1 cellular context compared by ENCODE assay signal in the genomic region with DNA sequence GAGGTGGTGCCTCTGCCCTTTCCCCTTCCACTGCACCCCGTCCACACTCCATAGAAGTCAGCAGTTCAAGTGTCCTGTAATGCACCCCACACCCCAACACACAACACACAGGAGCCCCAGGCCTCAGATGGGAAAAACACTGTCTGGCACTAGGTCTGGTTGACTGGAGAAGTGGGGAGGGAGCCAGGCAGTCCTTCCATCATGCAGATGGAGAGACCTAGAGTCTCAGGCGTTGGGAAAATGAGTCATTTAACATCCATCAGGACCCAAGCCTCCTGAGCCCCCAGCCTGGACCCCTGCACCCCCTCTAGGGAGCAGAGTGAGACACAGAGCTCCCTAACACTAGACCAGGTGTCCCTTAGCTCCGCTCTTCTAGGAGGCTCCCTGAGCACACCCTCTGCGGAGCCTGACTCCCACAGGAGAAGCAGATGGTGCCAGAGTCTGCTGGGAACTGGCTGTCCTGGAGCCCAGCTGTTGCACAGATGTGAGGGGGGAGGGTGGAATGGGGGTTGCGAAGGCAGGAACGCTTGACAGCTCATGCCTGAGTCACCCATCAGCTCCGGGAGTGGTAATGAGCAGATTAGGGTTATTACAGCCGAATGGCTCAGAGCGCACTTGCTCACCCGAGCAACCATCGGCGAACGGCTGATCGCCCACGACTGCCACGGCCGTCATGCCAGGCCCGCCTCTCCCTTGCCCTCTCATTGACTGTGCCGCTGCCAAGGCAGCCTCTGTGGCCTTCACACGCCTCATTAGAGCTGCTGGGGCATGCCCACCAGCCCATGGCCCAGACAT.
TF ChIP-seq lines count a peak whose summit lies in the region.

No MANE protein-coding gene starts in this region.

TF ChIP-seq in K562, 482 proteins besides CTCF, POLR2A, EP300 and RAD21 (continued from another document and continues in another):
- TF ChIP-seq, protein P1, sequence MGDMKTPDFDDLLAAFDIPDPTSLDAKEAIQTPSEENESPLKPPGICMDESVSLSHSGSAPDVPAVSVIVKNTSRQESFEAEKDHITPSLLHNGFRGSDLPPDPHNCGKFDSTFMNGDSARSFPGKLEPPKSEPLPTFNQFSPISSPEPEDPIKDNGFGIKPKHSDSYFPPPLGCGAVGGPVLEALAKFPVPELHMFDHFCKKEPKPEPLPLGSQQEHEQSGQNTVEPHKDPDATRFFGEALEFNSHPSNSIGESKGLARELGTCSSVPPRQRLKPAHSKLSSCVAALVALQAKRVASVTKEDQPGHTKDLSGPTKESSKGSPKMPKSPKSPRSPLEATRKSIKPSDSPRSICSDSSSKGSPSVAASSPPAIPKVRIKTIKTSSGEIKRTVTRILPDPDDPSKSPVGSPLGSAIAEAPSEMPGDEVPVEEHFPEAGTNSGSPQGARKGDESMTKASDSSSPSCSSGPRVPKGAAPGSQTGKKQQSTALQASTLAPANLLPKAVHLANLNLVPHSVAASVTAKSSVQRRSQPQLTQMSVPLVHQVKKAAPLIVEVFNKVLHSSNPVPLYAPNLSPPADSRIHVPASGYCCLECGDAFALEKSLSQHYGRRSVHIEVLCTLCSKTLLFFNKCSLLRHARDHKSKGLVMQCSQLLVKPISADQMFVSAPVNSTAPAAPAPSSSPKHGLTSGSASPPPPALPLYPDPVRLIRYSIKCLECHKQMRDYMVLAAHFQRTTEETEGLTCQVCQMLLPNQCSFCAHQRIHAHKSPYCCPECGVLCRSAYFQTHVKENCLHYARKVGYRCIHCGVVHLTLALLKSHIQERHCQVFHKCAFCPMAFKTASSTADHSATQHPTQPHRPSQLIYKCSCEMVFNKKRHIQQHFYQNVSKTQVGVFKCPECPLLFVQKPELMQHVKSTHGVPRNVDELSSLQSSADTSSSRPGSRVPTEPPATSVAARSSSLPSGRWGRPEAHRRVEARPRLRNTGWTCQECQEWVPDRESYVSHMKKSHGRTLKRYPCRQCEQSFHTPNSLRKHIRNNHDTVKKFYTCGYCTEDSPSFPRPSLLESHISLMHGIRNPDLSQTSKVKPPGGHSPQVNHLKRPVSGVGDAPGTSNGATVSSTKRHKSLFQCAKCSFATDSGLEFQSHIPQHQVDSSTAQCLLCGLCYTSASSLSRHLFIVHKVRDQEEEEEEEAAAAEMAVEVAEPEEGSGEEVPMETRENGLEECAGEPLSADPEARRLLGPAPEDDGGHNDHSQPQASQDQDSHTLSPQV (IDR thresholded peaks at IDR 0.05), result no peak
- TF ChIP-seq ZNF253 (CRISPR knock-in tag; conservative IDR thresholded peaks at IDR 0.05), result no peak
- TF ChIP-seq, protein P2, sequence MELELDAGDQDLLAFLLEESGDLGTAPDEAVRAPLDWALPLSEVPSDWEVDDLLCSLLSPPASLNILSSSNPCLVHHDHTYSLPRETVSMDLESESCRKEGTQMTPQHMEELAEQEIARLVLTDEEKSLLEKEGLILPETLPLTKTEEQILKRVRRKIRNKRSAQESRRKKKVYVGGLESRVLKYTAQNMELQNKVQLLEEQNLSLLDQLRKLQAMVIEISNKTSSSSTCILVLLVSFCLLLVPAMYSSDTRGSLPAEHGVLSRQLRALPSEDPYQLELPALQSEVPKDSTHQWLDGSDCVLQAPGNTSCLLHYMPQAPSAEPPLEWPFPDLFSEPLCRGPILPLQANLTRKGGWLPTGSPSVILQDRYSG (tag; conservative IDR thresholded peaks at IDR 0.05; ENCODE audit: low read depth), result no peak
- no peak for TF ChIP-seq FOXJ3 (CRISPR knock-in tag; IDR thresholded peaks at IDR 0.05)
- TF ChIP-seq NBN (IDR thresholded peaks at IDR 0.05; ENCODE audit: low read depth), result no peak
- TF ChIP-seq, protein P3, sequence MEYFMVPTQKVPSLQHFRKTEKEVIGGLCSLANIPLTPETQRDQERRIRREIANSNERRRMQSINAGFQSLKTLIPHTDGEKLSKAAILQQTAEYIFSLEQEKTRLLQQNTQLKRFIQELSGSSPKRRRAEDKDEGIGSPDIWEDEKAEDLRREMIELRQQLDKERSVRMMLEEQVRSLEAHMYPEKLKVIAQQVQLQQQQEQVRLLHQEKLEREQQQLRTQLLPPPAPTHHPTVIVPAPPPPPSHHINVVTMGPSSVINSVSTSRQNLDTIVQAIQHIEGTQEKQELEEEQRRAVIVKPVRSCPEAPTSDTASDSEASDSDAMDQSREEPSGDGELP (CRISPR knock-in tag; IDR thresholded peaks at IDR 0.05; ENCODE audit: borderline replicate concordance), result peak; percentile 99
- TF ChIP-seq, protein P4, sequence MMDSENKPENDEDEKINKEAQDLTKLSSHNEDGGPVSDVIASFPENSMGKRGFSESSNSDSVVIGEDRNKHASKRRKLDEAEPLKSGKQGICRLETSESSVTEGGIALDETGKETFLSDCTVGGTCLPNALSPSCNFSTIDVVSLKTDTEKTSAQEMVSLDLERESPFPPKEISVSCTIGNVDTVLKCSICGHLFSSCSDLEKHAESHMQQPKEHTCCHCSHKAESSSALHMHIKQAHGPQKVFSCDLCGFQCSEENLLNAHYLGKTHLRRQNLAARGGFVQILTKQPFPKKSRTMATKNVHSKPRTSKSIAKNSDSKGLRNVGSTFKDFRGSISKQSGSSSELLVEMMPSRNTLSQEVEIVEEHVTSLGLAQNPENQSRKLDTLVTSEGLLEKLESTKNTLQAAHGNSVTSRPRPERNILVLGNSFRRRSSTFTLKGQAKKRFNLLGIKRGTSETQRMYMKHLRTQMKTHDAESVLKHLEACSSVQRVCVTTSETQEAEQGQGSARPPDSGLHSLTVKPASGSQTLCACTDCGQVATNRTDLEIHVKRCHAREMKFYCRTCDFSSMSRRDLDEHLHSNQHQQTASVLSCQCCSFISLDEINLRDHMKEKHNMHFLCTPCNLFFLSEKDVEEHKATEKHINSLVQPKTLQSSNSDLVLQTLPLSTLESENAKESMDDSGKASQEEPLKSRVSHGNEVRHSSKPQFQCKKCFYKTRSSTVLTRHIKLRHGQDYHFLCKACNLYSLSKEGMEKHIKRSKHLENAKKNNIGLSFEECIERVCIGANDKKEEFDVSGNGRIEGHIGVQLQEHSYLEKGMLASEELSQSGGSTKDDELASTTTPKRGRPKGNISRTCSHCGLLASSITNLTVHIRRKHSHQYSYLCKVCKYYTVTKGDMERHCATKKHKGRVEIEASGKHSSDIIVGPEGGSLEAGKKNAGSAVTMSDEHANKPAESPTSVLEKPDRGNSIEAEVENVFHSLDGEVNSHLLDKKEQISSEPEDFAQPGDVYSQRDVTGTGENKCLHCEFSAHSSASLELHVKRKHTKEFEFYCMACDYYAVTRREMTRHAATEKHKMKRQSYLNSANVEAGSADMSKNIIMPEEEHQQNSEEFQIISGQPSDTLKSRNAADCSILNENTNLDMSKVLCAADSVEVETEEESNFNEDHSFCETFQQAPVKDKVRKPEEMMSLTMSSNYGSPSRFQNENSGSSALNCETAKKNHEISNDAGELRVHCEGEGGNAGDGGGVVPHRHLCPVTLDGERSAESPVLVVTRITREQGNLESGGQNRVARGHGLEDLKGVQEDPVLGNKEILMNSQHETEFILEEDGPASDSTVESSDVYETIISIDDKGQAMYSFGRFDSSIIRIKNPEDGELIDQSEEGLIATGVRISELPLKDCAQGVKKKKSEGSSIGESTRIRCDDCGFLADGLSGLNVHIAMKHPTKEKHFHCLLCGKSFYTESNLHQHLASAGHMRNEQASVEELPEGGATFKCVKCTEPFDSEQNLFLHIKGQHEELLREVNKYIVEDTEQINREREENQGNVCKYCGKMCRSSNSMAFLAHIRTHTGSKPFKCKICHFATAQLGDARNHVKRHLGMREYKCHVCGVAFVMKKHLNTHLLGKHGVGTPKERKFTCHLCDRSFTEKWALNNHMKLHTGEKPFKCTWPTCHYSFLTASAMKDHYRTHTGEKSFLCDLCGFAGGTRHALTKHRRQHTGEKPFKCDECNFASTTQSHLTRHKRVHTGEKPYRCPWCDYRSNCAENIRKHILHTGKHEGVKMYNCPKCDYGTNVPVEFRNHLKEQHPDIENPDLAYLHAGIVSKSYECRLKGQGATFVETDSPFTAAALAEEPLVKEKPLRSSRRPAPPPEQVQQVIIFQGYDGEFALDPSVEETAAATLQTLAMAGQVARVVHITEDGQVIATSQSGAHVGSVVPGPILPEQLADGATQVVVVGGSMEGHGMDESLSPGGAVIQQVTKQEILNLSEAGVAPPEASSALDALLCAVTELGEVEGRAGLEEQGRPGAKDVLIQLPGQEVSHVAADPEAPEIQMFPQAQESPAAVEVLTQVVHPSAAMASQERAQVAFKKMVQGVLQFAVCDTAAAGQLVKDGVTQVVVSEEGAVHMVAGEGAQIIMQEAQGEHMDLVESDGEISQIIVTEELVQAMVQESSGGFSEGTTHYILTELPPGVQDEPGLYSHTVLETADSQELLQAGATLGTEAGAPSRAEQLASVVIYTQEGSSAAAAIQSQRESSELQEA (IDR thresholded peaks at IDR 0.05; ENCODE audit: low read depth), result no peak
- no peak for TF ChIP-seq KAT8 (IDR thresholded peaks at IDR 0.05; ENCODE audit: low read depth)
- TF ChIP-seq FUS (optimal IDR thresholded peaks at IDR 0.05; ENCODE audit: low read depth, low read length), result no peak
- TF ChIP-seq, protein P5, sequence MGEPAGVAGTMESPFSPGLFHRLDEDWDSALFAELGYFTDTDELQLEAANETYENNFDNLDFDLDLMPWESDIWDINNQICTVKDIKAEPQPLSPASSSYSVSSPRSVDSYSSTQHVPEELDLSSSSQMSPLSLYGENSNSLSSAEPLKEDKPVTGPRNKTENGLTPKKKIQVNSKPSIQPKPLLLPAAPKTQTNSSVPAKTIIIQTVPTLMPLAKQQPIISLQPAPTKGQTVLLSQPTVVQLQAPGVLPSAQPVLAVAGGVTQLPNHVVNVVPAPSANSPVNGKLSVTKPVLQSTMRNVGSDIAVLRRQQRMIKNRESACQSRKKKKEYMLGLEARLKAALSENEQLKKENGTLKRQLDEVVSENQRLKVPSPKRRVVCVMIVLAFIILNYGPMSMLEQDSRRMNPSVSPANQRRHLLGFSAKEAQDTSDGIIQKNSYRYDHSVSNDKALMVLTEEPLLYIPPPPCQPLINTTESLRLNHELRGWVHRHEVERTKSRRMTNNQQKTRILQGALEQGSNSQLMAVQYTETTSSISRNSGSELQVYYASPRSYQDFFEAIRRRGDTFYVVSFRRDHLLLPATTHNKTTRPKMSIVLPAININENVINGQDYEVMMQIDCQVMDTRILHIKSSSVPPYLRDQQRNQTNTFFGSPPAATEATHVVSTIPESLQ (CRISPR knock-in tag; IDR thresholded peaks at IDR 0.05), result no peak
- TF ChIP-seq SMARCC2 (IDR thresholded peaks at IDR 0.05; ENCODE audit: low read depth), result no peak
- TF ChIP-seq ZNF785 (CRISPR knock-in tag; IDR thresholded peaks at IDR 0.05), result no peak
- TF ChIP-seq HDAC3 (IDR thresholded peaks at IDR 0.05; ENCODE audit: borderline replicate concordance, partially characterized antibody), result no peak
- TF ChIP-seq CTBP1 (IDR thresholded peaks at IDR 0.05; ENCODE audit: borderline replicate concordance), result no peak
- no peak for TF ChIP-seq POU5F1 (IDR thresholded peaks at IDR 0.05; ENCODE audit: borderline replicate concordance, low read depth, low read length, partially characterized antibody)
- TF ChIP-seq EP400 (IDR thresholded peaks at IDR 0.05), result no peak
- no peak for TF ChIP-seq SMC3 (conservative IDR thresholded peaks at IDR 0.05; ENCODE audit: insufficient read depth, low read depth, low read length)
- no peak for TF ChIP-seq PHF21A (IDR thresholded peaks at IDR 0.05; ENCODE audit: borderline replicate concordance, low read depth)
- no peak for TF ChIP-seq SRF (CRISPR knock-in tag; IDR thresholded peaks at IDR 0.05)
- no peak for TF ChIP-seq ESRRB (CRISPR knock-in tag; IDR thresholded peaks at IDR 0.05; ENCODE audit: borderline replicate concordance)
- TF ChIP-seq SOX6 (IDR thresholded peaks at IDR 0.05), result no peak
- no peak for TF ChIP-seq MBD2 (IDR thresholded peaks at IDR 0.05; ENCODE audit: borderline replicate concordance, low read depth)
- TF ChIP-seq SPI1 (IDR thresholded peaks at IDR 0.05; ENCODE audit: borderline replicate concordance, low read depth, low read length), result no peak
- TF ChIP-seq, protein P6, sequence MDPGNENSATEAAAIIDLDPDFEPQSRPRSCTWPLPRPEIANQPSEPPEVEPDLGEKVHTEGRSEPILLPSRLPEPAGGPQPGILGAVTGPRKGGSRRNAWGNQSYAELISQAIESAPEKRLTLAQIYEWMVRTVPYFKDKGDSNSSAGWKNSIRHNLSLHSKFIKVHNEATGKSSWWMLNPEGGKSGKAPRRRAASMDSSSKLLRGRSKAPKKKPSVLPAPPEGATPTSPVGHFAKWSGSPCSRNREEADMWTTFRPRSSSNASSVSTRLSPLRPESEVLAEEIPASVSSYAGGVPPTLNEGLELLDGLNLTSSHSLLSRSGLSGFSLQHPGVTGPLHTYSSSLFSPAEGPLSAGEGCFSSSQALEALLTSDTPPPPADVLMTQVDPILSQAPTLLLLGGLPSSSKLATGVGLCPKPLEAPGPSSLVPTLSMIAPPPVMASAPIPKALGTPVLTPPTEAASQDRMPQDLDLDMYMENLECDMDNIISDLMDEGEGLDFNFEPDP (CRISPR knock-in tag; IDR thresholded peaks at IDR 0.05), result no peak
- TF ChIP-seq KHSRP (IDR thresholded peaks at IDR 0.05), result no peak
- no peak for TF ChIP-seq SREBF2 (CRISPR knock-in tag; IDR thresholded peaks at IDR 0.05)
- TF ChIP-seq, protein P7, sequence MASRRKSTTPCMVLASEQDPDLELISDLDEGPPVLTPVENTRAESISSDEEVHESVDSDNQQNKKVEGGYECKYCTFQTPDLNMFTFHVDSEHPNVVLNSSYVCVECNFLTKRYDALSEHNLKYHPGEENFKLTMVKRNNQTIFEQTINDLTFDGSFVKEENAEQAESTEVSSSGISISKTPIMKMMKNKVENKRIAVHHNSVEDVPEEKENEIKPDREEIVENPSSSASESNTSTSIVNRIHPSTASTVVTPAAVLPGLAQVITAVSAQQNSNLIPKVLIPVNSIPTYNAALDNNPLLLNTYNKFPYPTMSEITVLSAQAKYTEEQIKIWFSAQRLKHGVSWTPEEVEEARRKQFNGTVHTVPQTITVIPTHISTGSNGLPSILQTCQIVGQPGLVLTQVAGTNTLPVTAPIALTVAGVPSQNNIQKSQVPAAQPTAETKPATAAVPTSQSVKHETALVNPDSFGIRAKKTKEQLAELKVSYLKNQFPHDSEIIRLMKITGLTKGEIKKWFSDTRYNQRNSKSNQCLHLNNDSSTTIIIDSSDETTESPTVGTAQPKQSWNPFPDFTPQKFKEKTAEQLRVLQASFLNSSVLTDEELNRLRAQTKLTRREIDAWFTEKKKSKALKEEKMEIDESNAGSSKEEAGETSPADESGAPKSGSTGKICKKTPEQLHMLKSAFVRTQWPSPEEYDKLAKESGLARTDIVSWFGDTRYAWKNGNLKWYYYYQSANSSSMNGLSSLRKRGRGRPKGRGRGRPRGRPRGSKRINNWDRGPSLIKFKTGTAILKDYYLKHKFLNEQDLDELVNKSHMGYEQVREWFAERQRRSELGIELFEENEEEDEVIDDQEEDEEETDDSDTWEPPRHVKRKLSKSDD (conservative IDR thresholded peaks at IDR 0.05; ENCODE audit: low read length), result no peak
- TF ChIP-seq, protein P8, sequence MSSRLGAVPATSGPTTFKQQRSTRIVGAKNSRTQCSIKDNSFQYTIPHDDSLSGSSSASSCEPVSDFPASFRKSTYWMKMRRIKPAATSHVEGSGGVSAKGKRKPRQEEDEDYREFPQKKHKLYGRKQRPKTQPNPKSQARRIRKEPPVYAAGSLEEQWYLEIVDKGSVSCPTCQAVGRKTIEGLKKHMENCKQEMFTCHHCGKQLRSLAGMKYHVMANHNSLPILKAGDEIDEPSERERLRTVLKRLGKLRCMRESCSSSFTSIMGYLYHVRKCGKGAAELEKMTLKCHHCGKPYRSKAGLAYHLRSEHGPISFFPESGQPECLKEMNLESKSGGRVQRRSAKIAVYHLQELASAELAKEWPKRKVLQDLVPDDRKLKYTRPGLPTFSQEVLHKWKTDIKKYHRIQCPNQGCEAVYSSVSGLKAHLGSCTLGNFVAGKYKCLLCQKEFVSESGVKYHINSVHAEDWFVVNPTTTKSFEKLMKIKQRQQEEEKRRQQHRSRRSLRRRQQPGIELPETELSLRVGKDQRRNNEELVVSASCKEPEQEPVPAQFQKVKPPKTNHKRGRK (tag; IDR thresholded peaks at IDR 0.05), result no peak
- TF ChIP-seq KDM2B (CRISPR knock-in tag; IDR thresholded peaks at IDR 0.05), result no peak
- TF ChIP-seq ZNF324 (CRISPR knock-in tag; IDR thresholded peaks at IDR 0.05), result no peak
- no peak for TF ChIP-seq TOE1 (IDR thresholded peaks at IDR 0.05; ENCODE audit: borderline replicate concordance)
- TF ChIP-seq TOE1 (CRISPR knock-in tag; IDR thresholded peaks at IDR 0.05; ENCODE audit: borderline replicate concordance, low read depth), result no peak
- TF ChIP-seq FOS (IDR thresholded peaks at IDR 0.05; ENCODE audit: extremely low read depth, insufficient read length), result no peak
